ENCODE assay signal across 20 cellular contexts in genomic region chr14:94089479-94089878, GRCh38.
"Had no signal": no experiment of that assay in that cellular context is flagged by ENCODE, and none has a peak within 500 bp of the region (broad histone marks: within the 10 kb centered on the region; RNA-seq: fewer than 3 reads in every experiment).

No MANE protein-coding gene starts in this region.

- H3K9ac ChIP-seq: neural progenitor cell had no signal

- H3K4me3 ChIP-seq: adrenal gland, gastroesophageal sphincter, heart left ventricle, mucosa of descending colon, neural progenitor cell, prostate gland, right atrium auricular region, tibial nerve, uterus had no signal

- H3K4me1 Mint-ChIP-seq: naive B cell, neural progenitor cell had no signal

- H3K36me3 Mint-ChIP-seq: naive B cell had no signal

- H3K9me3 ChIP-seq: adrenal gland, gastroesophageal sphincter, heart left ventricle, mucosa of descending colon, prostate gland, right atrium auricular region, tibial nerve, uterus had no signal

- H3K36me3 ChIP-seq: adrenal gland, gastroesophageal sphincter, heart left ventricle, neural progenitor cell, prostate gland, right atrium auricular region, tibial nerve, uterus had no signal

- H3K27me3 Mint-ChIP-seq: naive B cell; stimulated activated naive CD8-positive, alpha-beta T cell treated with anti-CD3 and anti-CD28 coated beads, Interleukin-15, Interleukin-2, amounts not matched to agents 100 ng/mL and 50 ng/mL, for 24 hours had no signal

- DNase-seq: activated CD4-positive, alpha-beta T cell treated with anti-CD3 and anti-CD28 coated beads, Interleukin-2, amount 50 U/mL, for 48 hours; activated gamma-delta T cell treated with Interleukin-2 at 50 U/mL for 16 hours; activated T-cell treated with anti-CD3 and anti-CD28 coated beads for 4 hours; adrenal gland; dermis blood vessel endothelial cell; effector memory CD4-positive, alpha-beta T cell; erythroblast; heart left ventricle; mesenchymal stem cell; mucosa of descending colon; naive B cell; uterus had no signal

- H3K9me3 Mint-ChIP-seq: activated T-helper 1 cell treated with anti-CD3 and anti-CD28 coated beads, Interleukin-12 subunit alpha, Interleukin-12 subunit beta, Interleukin-2, Interleukin-4 antibody, amounts not matched to agents 30 ng/mL and 10 ng/mL and 1 ng/mL, durations not matched to agents 14 hours and 24 hours and 36 hours; stimulated activated naive CD8-positive, alpha-beta T cell treated with anti-CD3 and anti-CD28 coated beads, Interleukin-15, Interleukin-2, amounts not matched to agents 100 ng/mL and 50 ng/mL, for 24 hours had no signal

- H3K4me2 ChIP-seq: neural progenitor cell had no signal

- ATAC-seq: activated naive CD4-positive, alpha-beta T cell treated with anti-CD3 and anti-CD28 coated beads, Interleukin-2, amount 50 U/mL, for 72 hours; gastroesophageal sphincter; heart left ventricle; mucosa of descending colon had no signal

- H3K27ac Mint-ChIP-seq: activated naive CD4-positive, alpha-beta T cell treated with anti-CD3 and anti-CD28 coated beads, Interleukin-2, amount 50 U/mL, for 72 hours; activated T-helper 1 cell treated with anti-CD3 and anti-CD28 coated beads, Interleukin-12 subunit alpha, Interleukin-12 subunit beta, Interleukin-2, Interleukin-4 antibody, amounts not matched to agents 30 ng/mL and 10 ng/mL and 1 ng/mL, durations not matched to agents 14 hours and 24 hours and 36 hours; neural progenitor cell; stimulated activated naive CD8-positive, alpha-beta T cell treated with anti-CD3 and anti-CD28 coated beads, Interleukin-15, Interleukin-2, amounts not matched to agents 100 ng/mL and 50 ng/mL, for 24 hours had no signal

- H3K4me3 Mint-ChIP-seq: activated T-helper 1 cell treated with anti-CD3 and anti-CD28 coated beads, Interleukin-12 subunit alpha, Interleukin-12 subunit beta, Interleukin-2, Interleukin-4 antibody, amounts not matched to agents 30 ng/mL and 10 ng/mL and 1 ng/mL, durations not matched to agents 14 hours and 24 hours and 36 hours; naive B cell; neural progenitor cell; stimulated activated naive CD8-positive, alpha-beta T cell treated with anti-CD3 and anti-CD28 coated beads, Interleukin-15, Interleukin-2, amounts not matched to agents 100 ng/mL and 50 ng/mL, for 24 hours had no signal

- H3K4me1 ChIP-seq: gastroesophageal sphincter, heart left ventricle, prostate gland, right atrium auricular region, tibial nerve, uterus had no signal

- H2AFZ ChIP-seq: neural progenitor cell had no signal

- H3K27ac ChIP-seq: adrenal gland, gastroesophageal sphincter, heart left ventricle, neural progenitor cell, prostate gland, right atrium auricular region, tibial nerve, uterus had no signal

- H3K27me3 ChIP-seq: adrenal gland, gastroesophageal sphincter, heart left ventricle, neural progenitor cell, right atrium auricular region, tibial nerve, uterus had no signal
